Comparison of ENCODE assay signal across 8 cellular contexts in the genomic region with DNA sequence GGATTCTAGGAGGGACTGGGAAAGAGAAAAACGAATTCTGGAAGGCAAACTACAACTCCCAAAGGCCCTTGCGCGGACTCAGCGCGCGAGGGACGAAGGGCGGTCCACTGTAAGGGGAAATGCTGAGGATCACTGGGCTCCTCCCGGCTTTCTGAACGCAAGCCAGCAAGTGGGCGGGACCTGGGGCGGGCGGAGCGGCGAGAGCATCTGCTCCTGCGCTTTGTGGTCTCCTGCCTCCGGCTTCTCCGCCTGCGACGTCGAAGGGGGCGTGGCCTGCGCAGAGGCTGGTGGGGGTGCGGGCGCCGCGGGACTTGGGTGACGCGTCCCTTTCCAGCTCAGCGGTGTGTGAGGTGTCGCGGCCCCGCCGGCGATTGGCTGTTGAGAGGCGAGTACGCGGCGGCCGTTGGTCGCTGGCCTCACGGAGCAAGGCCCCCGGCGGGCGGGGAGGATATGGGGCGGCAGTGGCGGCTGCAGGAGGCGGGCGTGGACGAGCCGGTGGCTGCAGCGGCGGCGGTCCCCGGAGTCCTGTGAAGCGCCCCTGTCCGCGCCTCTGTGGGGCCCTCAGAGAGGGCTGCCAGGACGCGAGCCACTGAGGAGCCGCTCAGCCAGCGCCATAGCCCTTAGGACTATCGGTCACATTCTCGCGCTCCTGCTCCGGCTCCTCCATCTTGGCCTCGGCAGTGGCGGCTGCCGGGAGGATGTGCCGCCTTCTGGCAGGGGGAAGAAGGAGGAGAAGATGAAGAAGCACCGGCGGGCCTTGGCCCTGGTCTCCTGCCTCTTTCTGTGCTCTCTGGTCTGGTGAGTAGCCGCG. TPM values are rescaled to one million over a fixed set of nuclear protein-coding genes. Genes with fewer than 3 reads are reported as not detected.
DNase-seq lines count a peak whose midpoint lies in the region; ATAC-seq, FAIRE-seq and TF ChIP-seq lines count a peak whose summit lies in the region.

A gene with protein sequence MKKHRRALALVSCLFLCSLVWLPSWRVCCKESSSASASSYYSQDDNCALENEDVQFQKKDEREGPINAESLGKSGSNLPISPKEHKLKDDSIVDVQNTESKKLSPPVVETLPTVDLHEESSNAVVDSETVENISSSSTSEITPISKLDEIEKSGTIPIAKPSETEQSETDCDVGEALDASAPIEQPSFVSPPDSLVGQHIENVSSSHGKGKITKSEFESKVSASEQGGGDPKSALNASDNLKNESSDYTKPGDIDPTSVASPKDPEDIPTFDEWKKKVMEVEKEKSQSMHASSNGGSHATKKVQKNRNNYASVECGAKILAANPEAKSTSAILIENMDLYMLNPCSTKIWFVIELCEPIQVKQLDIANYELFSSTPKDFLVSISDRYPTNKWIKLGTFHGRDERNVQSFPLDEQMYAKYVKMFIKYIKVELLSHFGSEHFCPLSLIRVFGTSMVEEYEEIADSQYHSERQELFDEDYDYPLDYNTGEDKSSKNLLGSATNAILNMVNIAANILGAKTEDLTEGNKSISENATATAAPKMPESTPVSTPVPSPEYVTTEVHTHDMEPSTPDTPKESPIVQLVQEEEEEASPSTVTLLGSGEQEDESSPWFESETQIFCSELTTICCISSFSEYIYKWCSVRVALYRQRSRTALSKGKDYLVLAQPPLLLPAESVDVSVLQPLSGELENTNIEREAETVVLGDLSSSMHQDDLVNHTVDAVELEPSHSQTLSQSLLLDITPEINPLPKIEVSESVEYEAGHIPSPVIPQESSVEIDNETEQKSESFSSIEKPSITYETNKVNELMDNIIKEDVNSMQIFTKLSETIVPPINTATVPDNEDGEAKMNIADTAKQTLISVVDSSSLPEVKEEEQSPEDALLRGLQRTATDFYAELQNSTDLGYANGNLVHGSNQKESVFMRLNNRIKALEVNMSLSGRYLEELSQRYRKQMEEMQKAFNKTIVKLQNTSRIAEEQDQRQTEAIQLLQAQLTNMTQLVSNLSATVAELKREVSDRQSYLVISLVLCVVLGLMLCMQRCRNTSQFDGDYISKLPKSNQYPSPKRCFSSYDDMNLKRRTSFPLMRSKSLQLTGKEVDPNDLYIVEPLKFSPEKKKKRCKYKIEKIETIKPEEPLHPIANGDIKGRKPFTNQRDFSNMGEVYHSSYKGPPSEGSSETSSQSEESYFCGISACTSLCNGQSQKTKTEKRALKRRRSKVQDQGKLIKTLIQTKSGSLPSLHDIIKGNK (N-terminal part only) (plus strand): TSS at position 451 of the 811 bp plus-strand sequence. CDS start 286 bp downstream, at position 737.

- H3K9me1 ChIP-seq in IMR-90 (ENCODE audit: insufficient read depth, low read length) (peaks cover 2% of the 10 kb centered on the region; the same call in 1 of the 2 replicates), endothelial cell of umbilical vein (replicated peaks; ENCODE audit: control insufficient read depth, extremely low read depth, insufficient read depth, low read length) (no peaks in the 10 kb centered on the region)

- H4K91ac ChIP-seq in IMR-90 (ENCODE audit: insufficient read depth, low read depth, low read length) = peak within 1 kb of the TSS; percentile 95

- POLR2A ChIA-PET in IMR-90 (lab: Charles Lee; ENCODE audit: unreplicated experiment) = interaction anchor here (0.9 kb wide), 1 partner anchor 13 kb away, joined by 3 read pairs; no protein-coding TSS in a partner anchor
- POLR2A ChIA-PET in OCI-LY7 (lab: Charles Lee) = interaction anchor here (0.8 to 2.6 kb wide), 10 partner anchors 11 to 212 kb away, joined by 3 to 27 read pairs (median 3); no protein-coding TSS in a partner anchor
- POLR2A ChIA-PET in endothelial cell of umbilical vein (lab: Charles Lee) = interaction anchor here (0.7 to 1.5 kb wide), 6 partner anchors 10 to 187 kb away, joined by 3 to 4 read pairs (median 3); no protein-coding TSS in a partner anchor

- H3K4me2 ChIP-seq in IMR-90 (ENCODE audit: low read depth, low read length) = peak within 1 kb of the TSS; percentile 88
- peak within 1 kb of the TSS; percentile 91 for H3K4me2 ChIP-seq in OCI-LY7 (ENCODE audit: low read length)
- peak within 1 kb of the TSS; percentile 91 for H3K4me2 ChIP-seq in endothelial cell of umbilical vein (ENCODE audit: insufficient read depth, low read length)

- H3K4me1 ChIP-seq in IMR-90 (ENCODE audit: control insufficient read depth, insufficient read depth, low read length) (peaks cover 2% of the 10 kb centered on the region; the same call in 1 of the 2 replicates), OCI-LY7 (ENCODE audit: insufficient read depth, low read length, poor library complexity, severe bottlenecking) (peaks cover 33% of the 10 kb centered on the region), endothelial cell of umbilical vein (ENCODE audit: control insufficient read depth, extremely low read depth, insufficient read depth, low read length) (peaks cover 16% of the 10 kb centered on the region)

- peak within 1 kb of the TSS; percentile 99 for H3K14ac ChIP-seq in IMR-90 (replicated peaks; ENCODE audit: low read depth, low read length)

- DNase-seq in D721Med (ENCODE audit: insufficient read length, low spot score) (peak; percentile 75), IMR-90 (peak; percentile 99), OCI-LY7 (ENCODE audit: low spot score) (peak; percentile 98), activated T-cell treated with anti-CD3 and anti-CD28 coated beads for 1 hour (ENCODE audit: low read depth) (peak; percentile 99), endothelial cell of umbilical vein (ENCODE audit: low read depth, low spot score) (peak; percentile 100), middle frontal gyrus (ENCODE audit: extremely low spot score, low spot score) (peak; percentile 98)
- peak; percentile 99 for DNase-seq in stimulated activated CD8-positive, alpha-beta memory T cell treated with anti-CD3 and anti-CD28 coated beads, Interleukin-2, amount 100 ng/mL, for 48 hours (ENCODE audit: low read depth in 2 of 2)

- H3K4ac ChIP-seq in IMR-90 (ENCODE audit: low read depth, low read length) = peak within 1 kb of the TSS; percentile 98

- peak within 1 kb of the TSS; percentile 89; the same call in 2 of the 3 replicates for H2BK15ac ChIP-seq in IMR-90 (ENCODE audit: low read depth, low read length)

- CTCF ChIA-PET in IMR-90 (lab: Yijun Ruan, JAX) (no interaction called here), OCI-LY7 (lab: Charles Lee; ENCODE audit: unreplicated experiment) (interaction anchor here (1.1 kb wide), 1 partner anchor 192 kb away, joined by 3 read pairs; no protein-coding TSS in a partner anchor), endothelial cell of umbilical vein (lab: Charles Lee) (interaction anchor here (0.8 to 2.6 kb wide), 11 partner anchors 11 to 1305 kb away, joined by 3 to 20 read pairs (median 4); no protein-coding TSS in a partner anchor)

- H3K9me2 ChIP-seq in OCI-LY7 (ENCODE audit: insufficient read depth, low read length) = no peaks in the 10 kb centered on the region

- 0% methylated on average over 27 of the region's 74 CpGs; no CpG with 5 or more reads in 1 of the 2 experiments for WGBS in IMR-90 (ENCODE audit: extremely low coverage in 2 of 2, insufficient read length in 1 of 2), 2 experiments

- H3K36me3 ChIP-seq in IMR-90 (ENCODE audit: control insufficient read depth, insufficient read depth, low read length) (no peaks in the 10 kb centered on the region), OCI-LY7 (ENCODE audit: insufficient read depth, low read length) (peaks cover 3% of the 10 kb centered on the region; the same call in 1 of the 2 replicates), endothelial cell of umbilical vein (ENCODE audit: control insufficient read depth in 2 of 2, extremely low read depth in 1 of 2, insufficient read depth in 2 of 2, low read length in 2 of 2) (no peaks in the 10 kb centered on the region)

- peak within 1 kb of the TSS; percentile 83 for H3K27ac ChIP-seq in IMR-90 (ENCODE audit: insufficient read depth, low read length)
- H3K27ac ChIP-seq in OCI-LY7 (ENCODE audit: low read depth, low read length, poor library complexity, severe bottlenecking) = peak within 1 kb of the TSS; percentile 79
- peak within 1 kb of the TSS; percentile 84 for H3K27ac ChIP-seq in endothelial cell of umbilical vein (ENCODE audit: insufficient read depth, low read depth, low read length)

- dilution Hi-C loops in IMR-90 (cut with HindIII; ENCODE audit: low sequenced_read_pairs, unreplicated experiment) (no loop called here), endothelial cell of umbilical vein (cut with MboI; ENCODE audit: extremely low pct_ligation_motif_present, low sequenced_read_pairs) (no loop called here)

- peak within 1 kb of the TSS; percentile 73 for H2AK5ac ChIP-seq in IMR-90 (ENCODE audit: low read depth, low read length)

- peak within 1 kb of the TSS; percentile 97 for H2AFZ ChIP-seq in IMR-90 (replicated peaks; ENCODE audit: low read length, poor library complexity)
- H2AFZ ChIP-seq in OCI-LY7 (ENCODE audit: low read length) = peak within 1 kb of the TSS; percentile 99
- peak within 1 kb of the TSS; percentile 93 for H2AFZ ChIP-seq in endothelial cell of umbilical vein (ENCODE audit: low read depth, low read length)

- in situ Hi-C loops in IMR-90 (cut with MboI; ENCODE audit: low sequenced_read_pairs) = no loop called here

- H3K23ac ChIP-seq in IMR-90 (ENCODE audit: low read depth, low read length) = peak within 1 kb of the TSS; percentile 96

- peaks cover 20% of the 10 kb centered on the region; the same call in 1 of the 2 replicates for H4K20me1 ChIP-seq in IMR-90 (ENCODE audit: insufficient read depth, low read length)
- H4K20me1 ChIP-seq in OCI-LY7 (ENCODE audit: insufficient read depth, low read length) = peaks cover 34% of the 10 kb centered on the region
- H4K20me1 ChIP-seq in endothelial cell of umbilical vein (replicated peaks; ENCODE audit: control insufficient read depth, extremely low read depth, insufficient read depth, low read length) = peaks cover 8% of the 10 kb centered on the region

- peak within 1 kb of the TSS; percentile 93 for H2BK5ac ChIP-seq in IMR-90 (ENCODE audit: low read depth, low read length, poor library complexity, severe bottlenecking)

- H4K5ac ChIP-seq in IMR-90 (ENCODE audit: low read depth, low read length) = peak within 1 kb of the TSS; percentile 66; the same call in 1 of the 2 replicates

- H3K27me3 ChIP-seq in IMR-90 (ENCODE audit: control insufficient read depth, insufficient read depth, low read length) = no peaks in the 10 kb centered on the region
- peaks cover 7 to 15% of the 10 kb centered on the region in 2 experiments for H3K27me3 ChIP-seq in endothelial cell of umbilical vein (ENCODE audit: control insufficient read depth in 2 of 2, insufficient read depth in 2 of 2, low read length in 2 of 2)

- FAIRE-seq in D721Med (lab: Jason Lieb, UNC) (no peak), endothelial cell of umbilical vein (lab: Jason Lieb, UNC) (peak; percentile 99)

- intact Hi-C loops in IMR-90 (cut with micrococcal nuclease) (loop anchor here (1.0 to 5.0 kb wide), 4 partner anchors 82 to 531 kb away; no protein-coding TSS in a partner anchor), OCI-LY7 (cut with micrococcal nuclease; ENCODE audit: unreplicated experiment) (loop anchor here (1.0 to 10.0 kb wide), 9 partner anchors 141 to 1334 kb away; a partner anchor contains a TSS), endothelial cell of umbilical vein (cut with micrococcal nuclease) (loop anchor here (1.0 to 10.0 kb wide), 10 partner anchors 55 to 944 kb away; a partner anchor contains a TSS)

- H3K9me3 ChIP-seq in IMR-90 (ENCODE audit: control insufficient read depth, insufficient read depth, low read length) = no peaks in the 10 kb centered on the region
- no peaks in the 10 kb centered on the region for H3K9me3 ChIP-seq in OCI-LY7 (ENCODE audit: low read length)
- H3K9me3 ChIP-seq in endothelial cell of umbilical vein (replicated peaks; ENCODE audit: control insufficient read depth, insufficient read depth, low read length) = no peaks in the 10 kb centered on the region

- peak within 1 kb of the TSS; percentile 98 for H2BK20ac ChIP-seq in IMR-90 (ENCODE audit: low read depth, low read length)

- peak; percentile 1; the same call in 1 of the 2 replicates for TF ChIP-seq RAD21 in IMR-90 (IDR thresholded peaks at IDR 0.05; ENCODE audit: low read length)

- H2AK9ac ChIP-seq in IMR-90 (replicated peaks; ENCODE audit: low read depth, low read length, poor library complexity) = peak within 1 kb of the TSS; percentile 91

- TF ChIP-seq CTCF in D721Med (IDR thresholded peaks at IDR 0.05; ENCODE audit: insufficient read depth, missing control alignments) (peak; percentile 19), IMR-90 (conservative IDR thresholded peaks at IDR 0.05; ENCODE audit: low read depth, low read length) (no peak), OCI-LY7 (conservative IDR thresholded peaks at IDR 0.05; ENCODE audit: low read length) (no peak), endothelial cell of umbilical vein (IDR thresholded peaks at IDR 0.05; ENCODE audit: extremely low read depth in 1 of 2, insufficient read depth in 1 of 2, low read depth in 1 of 2, low read length in 2 of 2) (peak in 1 of 2 donors; percentile 22)

- no TSS peak for BruUV-seq in IMR-90 (replicated peaks; lab: Mats Ljungman, UMichigan)
- no TSS peak for BruUV-seq in OCI-LY7 (replicated peaks; lab: Mats Ljungman, UMichigan)
- BruUV-seq in endothelial cell of umbilical vein (replicated peaks; lab: Mats Ljungman, UMichigan) = no TSS peak

- H3K9ac ChIP-seq in IMR-90 (ENCODE audit: low read depth, low read length) (peak within 1 kb of the TSS; percentile 96), endothelial cell of umbilical vein (replicated peaks; ENCODE audit: extremely low read depth, insufficient read depth, low read length) (peak within 1 kb of the TSS; percentile 83)

- H3K79me1 ChIP-seq in IMR-90 (ENCODE audit: low read depth in 1 of 2, low read length in 2 of 2) = peaks cover 6 to 29% of the 10 kb centered on the region in 2 experiments; a peak in 2 of 4 replicates

- peak; percentile 84 for ATAC-seq in GM21526 (IDR thresholded peaks at IDR 0.05; ENCODE audit: low FRiP score, unreplicated experiment)
- ATAC-seq in IMR-90 (ENCODE audit: low read depth) = peak; percentile 92

- H4K8ac ChIP-seq in IMR-90 (ENCODE audit: low read depth in 2 of 2, low read length in 2 of 2) = peak within 1 kb of the TSS; percentile 45 to 96

- H3K4me3 ChIP-seq in IMR-90 (ENCODE audit: insufficient read depth, low read depth, low read length) = peak within 1 kb of the TSS; percentile 97
- H3K4me3 ChIP-seq in OCI-LY7 (ENCODE audit: low read depth, low read length, poor library complexity, severe bottlenecking) = peak within 1 kb of the TSS; percentile 93
- peak within 1 kb of the TSS; percentile 48 to 92 (median 70) for H3K4me3 ChIP-seq in endothelial cell of umbilical vein (replicated peaks in 1 of 3; ENCODE audit: insufficient read depth in 1 of 3, low read depth in 1 of 3, low read length in 3 of 3)

- H2BK120ac ChIP-seq in IMR-90 (ENCODE audit: low read depth, low read length) = peak within 1 kb of the TSS; percentile 99

- H3K79me2 ChIP-seq in OCI-LY7 (ENCODE audit: insufficient read depth, low read depth, low read length) (peaks cover 46% of the 10 kb centered on the region), endothelial cell of umbilical vein (ENCODE audit: control insufficient read depth, insufficient read depth, low read length) (peaks cover 44% of the 10 kb centered on the region)

- H3K56ac ChIP-seq in IMR-90 (ENCODE audit: extremely low read depth, insufficient read depth, low read length) = peak within 1 kb of the TSS; percentile 96

- peak within 1 kb of the TSS; percentile 76 for H3K18ac ChIP-seq in IMR-90 (ENCODE audit: low read depth, low read length)

- TF ChIP-seq POLR2A in IMR-90 (IDR thresholded peaks at IDR 0.05; ENCODE audit: low read depth, low read length) (peak; percentile 86), endothelial cell of umbilical vein (IDR thresholded peaks at IDR 0.05; ENCODE audit: low read depth, low read length) (peak; percentile 73)

RNA-seq across cellular contexts. Expression of the gene that starts here (rescaled TPM):
- total RNA-seq in IMR-90 (2012; rRNA removed) (21.5 and 31.7 TPM in 2 replicates), OCI-LY7 (2022) (42.3 and 45.0 TPM in 2 replicates), endothelial cell of umbilical vein (26.6 and 27.2 TPM in 2 replicates)
- polyA plus RNA-seq in IMR-90 (2012; rRNA removed) (9.3 and 11.4 TPM in 2 replicates), endothelial cell of umbilical vein (4.0 and 5.1 TPM in 2 replicates)
- polyA plus RNA-seq in IMR-90 (2012; cell fraction: cytosol; rRNA removed) = 1.7 and 2.7 TPM in 2 replicates
- 1.7 and 14.9 TPM in 2 replicates for polyA plus RNA-seq in IMR-90 (2012; cell fraction: nucleus; rRNA removed; ENCODE audit: low replicate concordance)
- total RNA-seq in OCI-LY7 (2014; rRNA removed; shearing (Covaris generic)) = 19.4 and 22.9 TPM in 2 replicates
- 5.2 and 5.7 TPM in 2 replicates for polyA plus RNA-seq in endothelial cell of umbilical vein (2011; cell fraction: cytosol; rRNA removed)
- 14.9 and 21.3 TPM in 2 replicates for polyA plus RNA-seq in endothelial cell of umbilical vein (2011; cell fraction: nucleus; rRNA removed)
- polyA plus RNA-seq in endothelial cell of umbilical vein (2012) = 9.7 and 17.0 TPM in 2 replicates
- polyA minus RNA-seq in endothelial cell of umbilical vein = 13.4 and 15.4 TPM in 2 replicates
- 9.9 TPM for polyA minus RNA-seq in endothelial cell of umbilical vein (2011; cell fraction: cytosol; rRNA and poly(A)+ RNA removed)
- 30.2 and 44.0 TPM in 2 replicates for polyA minus RNA-seq in endothelial cell of umbilical vein (2011; cell fraction: nucleus; rRNA and poly(A)+ RNA removed)

Comparison
In these comparisons a context has a peak if more than half of its experiments do, and no peak if none do; other contexts are left out.
1. Peak in every context shown above with its lines: DNase-seq, ATAC-seq, H3K4me3 ChIP-seq and H3K27ac ChIP-seq.